ENCODE assay signal across 8 cellular contexts in genomic region chr7:140672382-140673062, GRCh38. TPM values are rescaled to one million over a fixed set of nuclear protein-coding genes. Genes with fewer than 3 reads are reported as not detected.
DNase-seq lines count a peak whose midpoint lies in the region; ATAC-seq lines count a peak whose summit lies in the region.

TSS of gene ADCK2 (plus strand) at chr7:140672945. CDS start at chr7:140673331, 386 bp downstream.

- peaks cover 0 to 13% (median 0%) of the 10 kb centered on the region in 5 donors for H3K27me3 Mint-ChIP-seq in naive thymus-derived CD4-positive, alpha-beta T cell
- no peaks in the 10 kb centered on the region for H3K27me3 Mint-ChIP-seq in stimulated activated naive B cell treated with anti-CD40 and anti-IgM and Interleukin-4, amounts not matched to agents 10 μg/mL and 1 μg/mL and 100 μg/mL, for 72 hours

- intact Hi-C loops in naive thymus-derived CD4-positive, alpha-beta T cell (cut with micrococcal nuclease): loop anchor here (1.0 to 10.0 kb wide), 12 partner anchors 24 to 1066 kb away; partner anchors contain the start of genes BRAF (in 2 of the 2), NDUFB2 (in 2 of the 2), SSBP1 (in 2 of the 2) and AGK (in 1 of the 2)

- H3K36me3 Mint-ChIP-seq in naive thymus-derived CD4-positive, alpha-beta T cell: peaks cover 0 to 5% (median 0%) of the 10 kb centered on the region in 5 donors
- H3K36me3 Mint-ChIP-seq in stimulated activated naive B cell treated with anti-CD40 and anti-IgM and Interleukin-4, amounts not matched to agents 10 μg/mL and 1 μg/mL and 100 μg/mL, for 72 hours: peaks cover 2 to 6% of the 10 kb centered on the region in 2 donors

- no peaks in the 10 kb centered on the region for H3K9me3 ChIP-seq in esophagus (ENCODE audit: control insufficient read depth in 2 of 2, insufficient read depth in 1 of 2, low read depth in 1 of 2, low read length in 1 of 2)
- no peaks in the 10 kb centered on the region for H3K9me3 ChIP-seq in naive thymus-derived CD4-positive, alpha-beta T cell (ENCODE audit: control insufficient read depth in 2 of 3, low read length in 3 of 3)

- H3K4me1 ChIP-seq in esophagus (ENCODE audit: control insufficient read depth in 2 of 2, insufficient read depth in 2 of 2, low read length in 1 of 2): peaks cover 3 to 4% of the 10 kb centered on the region in 2 donors
- H3K4me1 ChIP-seq in naive thymus-derived CD4-positive, alpha-beta T cell (ENCODE audit: control insufficient read depth in 2 of 2, insufficient read depth in 2 of 2, low read length in 2 of 2): peaks cover 11 to 14% of the 10 kb centered on the region in 2 donors

- 1 to 2% methylated on average over 38 to 41 of the region's 41 CpGs for WGBS in esophagus, 2 donors

- no peaks in the 10 kb centered on the region for H3K27me3 ChIP-seq in esophagus (ENCODE audit: control insufficient read depth in 1 of 2, insufficient read depth in 2 of 2, low read length in 2 of 2)
- H3K27me3 ChIP-seq in naive thymus-derived CD4-positive, alpha-beta T cell (ENCODE audit: control insufficient read depth in 2 of 2, insufficient read depth in 2 of 2, low read length in 2 of 2): no peaks in the 10 kb centered on the region

- peak within 1 kb of the TSS; percentile 63 to 68 for H3K4me3 ChIP-seq in esophagus (ENCODE audit: low read depth in 1 of 2, low read length in 2 of 2)
- H3K4me3 ChIP-seq in naive thymus-derived CD4-positive, alpha-beta T cell (ENCODE audit: low read length): peak within 1 kb of the TSS; percentile 82

- peak; percentile 64 for ATAC-seq in HG02885 (IDR thresholded peaks at IDR 0.05; ENCODE audit: poor library complexity, unreplicated experiment)
- peak; percentile 78 for ATAC-seq in naive thymus-derived CD4-positive, alpha-beta T cell
- peak; percentile 67 for ATAC-seq in stimulated activated naive B cell treated with anti-CD40 and anti-IgM and Interleukin-4, amounts not matched to agents 10 μg/mL and 1 μg/mL and 100 μg/mL, for 72 hours (replicated peaks)

- no peaks in the 10 kb centered on the region for H3K9me3 Mint-ChIP-seq in naive thymus-derived CD4-positive, alpha-beta T cell
- H3K9me3 Mint-ChIP-seq in stimulated activated naive B cell treated with anti-CD40 and anti-IgM and Interleukin-4, amounts not matched to agents 10 μg/mL and 1 μg/mL and 100 μg/mL, for 72 hours: no peaks in the 10 kb centered on the region

- no peaks in the 10 kb centered on the region for H3K36me3 ChIP-seq in esophagus (ENCODE audit: control insufficient read depth in 2 of 2, insufficient read depth in 2 of 2, low read length in 1 of 2)
- H3K36me3 ChIP-seq in naive thymus-derived CD4-positive, alpha-beta T cell (ENCODE audit: control insufficient read depth in 2 of 3, insufficient read depth in 3 of 3, low read length in 3 of 3): peaks cover 0 to 11% (median 0%) of the 10 kb centered on the region in 3 experiments

- H3K4me1 Mint-ChIP-seq in naive thymus-derived CD4-positive, alpha-beta T cell: peaks cover 13 to 37% (median 34%) of the 10 kb centered on the region in 7 donors
- peaks cover 31 to 54% of the 10 kb centered on the region in 2 donors for H3K4me1 Mint-ChIP-seq in stimulated activated naive B cell treated with anti-CD40 and anti-IgM and Interleukin-4, amounts not matched to agents 10 μg/mL and 1 μg/mL and 100 μg/mL, for 72 hours

- H3K27ac Mint-ChIP-seq in naive thymus-derived CD4-positive, alpha-beta T cell: peak within 1 kb of the TSS; percentile 80 to 97 (median 88)
- peak within 1 kb of the TSS; percentile 92 for H3K27ac Mint-ChIP-seq in stimulated activated naive B cell treated with anti-CD40 and anti-IgM and Interleukin-4, amounts not matched to agents 10 μg/mL and 1 μg/mL and 100 μg/mL, for 72 hours

- CTCF ChIA-PET in naive thymus-derived CD4-positive, alpha-beta T cell (lab: Charles Lee): no interaction called here

- peak within 1 kb of the TSS; percentile 81 to 94 (median 89) for H3K4me3 Mint-ChIP-seq in naive thymus-derived CD4-positive, alpha-beta T cell
- H3K4me3 Mint-ChIP-seq in stimulated activated naive B cell treated with anti-CD40 and anti-IgM and Interleukin-4, amounts not matched to agents 10 μg/mL and 1 μg/mL and 100 μg/mL, for 72 hours: peak within 1 kb of the TSS; percentile 88 to 94

- H3K27ac ChIP-seq in esophagus (ENCODE audit: low read depth in 2 of 2, low read length in 1 of 2): peak within 1 kb of the TSS; percentile 85 to 89
- peak within 1 kb of the TSS; percentile 91 for H3K27ac ChIP-seq in naive thymus-derived CD4-positive, alpha-beta T cell (ENCODE audit: low read depth, low read length)

- POLR2A ChIA-PET in naive thymus-derived CD4-positive, alpha-beta T cell (lab: Charles Lee): interaction anchor here (0.7 to 3.2 kb wide), 8 partner anchors 16 to 1312 kb away, joined by 3 to 26 read pairs (median 4); partner anchors contain the start of gene NDUFB2

- DNase-seq in activated gamma-delta T cell treated with Interleukin-2 at 50 U/mL for 16 hours (peak; percentile 42), activated gamma-delta T cell (lab: John Stamatoyannopoulos, UW) (no peak), NCI-H345 (lab: John Stamatoyannopoulos, UW) (peak; percentile 72)
- DNase-seq in activated CD8-positive, alpha-beta memory T cell treated with anti-CD3 and anti-CD28 coated beads, Interleukin-2, amount 50 U/mL, for 4 hours: peak; percentile 60
- peak in 4 of 9 donors; percentile 52 to 69 (median 60) for DNase-seq in naive thymus-derived CD4-positive, alpha-beta T cell
- peak; percentile 36 for DNase-seq in stimulated activated naive B cell treated with anti-CD40 and anti-IgM and Interleukin-4, amounts not matched to agents 10 μg/mL and 1 μg/mL and 100 μg/mL, for 72 hours

RNA-seq across cellular contexts. Expression of gene ADCK2, which starts in this region (rescaled TPM):
- polyA plus RNA-seq in esophagus: 10 to 100 TPM in 1 of 2 donors, 1 to 10 TPM in 1; 9.2 to 14.8 TPM
- 10 to 100 TPM; 15.2 to 19.0 (median 18.3) TPM for total RNA-seq in naive thymus-derived CD4-positive, alpha-beta T cell
- 10 to 100 TPM; 32.2 to 34.2 TPM for polyA plus RNA-seq in naive thymus-derived CD4-positive, alpha-beta T cell
